ENCODE assay signal across 11 cellular contexts in genomic region chr2:229901819-229902218, GRCh38. TPM values are rescaled to one million over a fixed set of nuclear protein-coding genes. Genes with fewer than 3 reads are reported as not detected.
A peak's percentile ranks its signal among the peaks of the same experiment; 100 is the strongest.
DNase-seq lines count a peak whose midpoint lies in the region; FAIRE-seq and TF ChIP-seq lines count a peak whose summit lies in the region.
"Had no signal": no experiment of that assay in that cellular context is flagged by ENCODE, and none has a peak within 500 bp of the region (broad histone marks: within the 10 kb centered on the region; RNA-seq: fewer than 3 reads in every experiment).

No MANE protein-coding gene starts in this region.

- no peak overlapping the region for H3K4me2 ChIP-seq in endothelial cell of umbilical vein (ENCODE audit: insufficient read depth, low read length)

- H3K9ac ChIP-seq in endothelial cell of umbilical vein (replicated peaks; ENCODE audit: extremely low read depth, insufficient read depth, low read length) = no peak overlapping the region
- H3K9ac ChIP-seq: parathyroid adenoma had no signal

- TF ChIP-seq CTCF in endothelial cell of umbilical vein (IDR thresholded peaks at IDR 0.05; ENCODE audit: extremely low read depth in 1 of 2, insufficient read depth in 1 of 2, low read depth in 1 of 2, low read length in 2 of 2) = no peak

- TF ChIP-seq POLR2A in endothelial cell of umbilical vein (IDR thresholded peaks at IDR 0.05; ENCODE audit: low read depth, low read length) = no peak

- no peak overlapping the region for H3K4me3 ChIP-seq in endothelial cell of umbilical vein (replicated peaks in 1 of 3; ENCODE audit: insufficient read depth in 1 of 3, low read depth in 1 of 3, low read length in 3 of 3)

- H4K20me1 ChIP-seq in endothelial cell of umbilical vein (replicated peaks; ENCODE audit: control insufficient read depth, extremely low read depth, insufficient read depth, low read length) = peaks cover 16% of the 10 kb centered on the region

- H2AFZ ChIP-seq in endothelial cell of umbilical vein (ENCODE audit: low read depth, low read length) = no peak overlapping the region
- H2AFZ ChIP-seq: parathyroid adenoma had no signal

- DNase-seq in ELF-1 (ENCODE audit: low read depth, low spot score) (peak; percentile 30), NCI-H69 (lab: John Stamatoyannopoulos, UW) (peak; percentile 4), endothelial cell of umbilical vein (ENCODE audit: low read depth, low spot score) (peak; percentile 43), mucosa of gallbladder (ENCODE audit: low spot score) (peak; percentile 39), occipital lobe (lab: John Stamatoyannopoulos, UW) (no peak), NCI-H187 treated with DMSO at 0.1 percent for 48 hours (lab: John Stamatoyannopoulos, UW) (no peak), DMS79 (lab: John Stamatoyannopoulos, UW) (no peak), KBM-7 (no peak)
- DNase-seq: activated naive CD8-positive, alpha-beta T cell treated with anti-CD3 and anti-CD28 coated beads, Interleukin-2, amount 50 U/mL, for 24 hours; hypothalamus had no signal

- no peaks in the 10 kb centered on the region for H3K27me3 ChIP-seq in endothelial cell of umbilical vein (ENCODE audit: control insufficient read depth in 2 of 2, insufficient read depth in 2 of 2, low read length in 2 of 2)

- CTCF ChIA-PET in endothelial cell of umbilical vein (lab: Charles Lee) = interaction anchor here (1.6 to 2.2 kb wide), 3 partner anchors 9 to 101 kb away, joined by 3 to 13 read pairs (median 11); no protein-coding TSS in a partner anchor

- BruUV-seq in endothelial cell of umbilical vein (replicated peaks; lab: Mats Ljungman, UMichigan) = no TSS peak

- dilution Hi-C loops in endothelial cell of umbilical vein (cut with MboI; ENCODE audit: extremely low pct_ligation_motif_present, low sequenced_read_pairs) = no loop called here

- intact Hi-C loops in endothelial cell of umbilical vein (cut with micrococcal nuclease) = no loop called here

- H3K36me3 ChIP-seq in endothelial cell of umbilical vein (ENCODE audit: control insufficient read depth in 2 of 2, extremely low read depth in 1 of 2, insufficient read depth in 2 of 2, low read length in 2 of 2) = peaks cover 0 to 2% of the 10 kb centered on the region in 2 experiments

- peaks cover 96% of the 10 kb centered on the region for H3K79me2 ChIP-seq in endothelial cell of umbilical vein (ENCODE audit: control insufficient read depth, insufficient read depth, low read length)

- H3K4me1 ChIP-seq in endothelial cell of umbilical vein (ENCODE audit: control insufficient read depth, extremely low read depth, insufficient read depth, low read length) = peaks cover 9% of the 10 kb centered on the region

- POLR2A ChIA-PET in endothelial cell of umbilical vein (lab: Charles Lee) = no interaction called here

- no peaks in the 10 kb centered on the region for H3K9me1 ChIP-seq in endothelial cell of umbilical vein (replicated peaks; ENCODE audit: control insufficient read depth, extremely low read depth, insufficient read depth, low read length)

- H3K9me3 ChIP-seq in endothelial cell of umbilical vein (replicated peaks; ENCODE audit: control insufficient read depth, insufficient read depth, low read length) = no peaks in the 10 kb centered on the region

- peak; percentile 52 for FAIRE-seq in endothelial cell of umbilical vein (lab: Jason Lieb, UNC)

- in situ Hi-C loops in KBM-7 (cut with MboI; ENCODE audit: low pct_unique_long_range_greater_than_20kb, low sequenced_read_pairs) = no loop called here

- H3K27ac ChIP-seq in endothelial cell of umbilical vein (ENCODE audit: insufficient read depth, low read depth, low read length) = no peak overlapping the region
- H3K27ac ChIP-seq: parathyroid adenoma had no signal

TF ChIP-seq in endothelial cell of umbilical vein, 7 proteins besides CTCF, POLR2A, EP300 and RAD21:
- TF ChIP-seq JUN (IDR thresholded peaks at IDR 0.05; ENCODE audit: borderline replicate concordance, insufficient read depth, insufficient read length, low read depth) (peak; percentile 55), GATA2 (IDR thresholded peaks at IDR 0.05; ENCODE audit: insufficient read depth, insufficient read length, low read depth, low read length) (no peak), FOS (IDR thresholded peaks at IDR 0.05; ENCODE audit: borderline replicate concordance, insufficient read depth, low read length) (peak; percentile 48)

RNA-seq across cellular contexts. Expression of gene TRIP12, which starts 20.0 kb away (rescaled TPM):
- total RNA-seq in endothelial cell of umbilical vein = 256 and 278 TPM in 2 replicates
- polyA plus RNA-seq in endothelial cell of umbilical vein = 37.8 and 53.8 TPM in 2 replicates
- 45.7 and 48.6 TPM in 2 replicates for polyA plus RNA-seq in endothelial cell of umbilical vein (2011; cell fraction: cytosol; rRNA removed)
- polyA plus RNA-seq in endothelial cell of umbilical vein (2011; cell fraction: nucleus; rRNA removed) = 174 and 230 TPM in 2 replicates
- 167 and 175 TPM in 2 replicates for polyA plus RNA-seq in endothelial cell of umbilical vein (2012)
- 400 and 426 TPM in 2 replicates for polyA minus RNA-seq in endothelial cell of umbilical vein
- 109 TPM for polyA minus RNA-seq in endothelial cell of umbilical vein (2011; cell fraction: cytosol; rRNA and poly(A)+ RNA removed)
- polyA minus RNA-seq in endothelial cell of umbilical vein (2011; cell fraction: nucleus; rRNA and poly(A)+ RNA removed) = 362 and 539 TPM in 2 replicates
- 204 TPM for total RNA-seq in mucosa of gallbladder
- 187 TPM for total RNA-seq in occipital lobe

RNA-seq across cellular contexts. Expression of gene FBXO36, which starts 20.5 kb away (rescaled TPM):
- total RNA-seq in endothelial cell of umbilical vein (0.53 and 1.1 TPM in 2 replicates), mucosa of gallbladder (2.3 TPM), occipital lobe (6.2 TPM)
- 0.92 and 1.2 TPM in 2 replicates for polyA plus RNA-seq in endothelial cell of umbilical vein
- 1.4 and 1.5 TPM in 2 replicates for polyA plus RNA-seq in endothelial cell of umbilical vein (2011; cell fraction: cytosol; rRNA removed)
- 1.2 and 1.6 TPM in 2 replicates for polyA plus RNA-seq in endothelial cell of umbilical vein (2011; cell fraction: nucleus; rRNA removed)
- polyA plus RNA-seq in endothelial cell of umbilical vein (2012) = 0.99 and 2.6 TPM in 2 replicates
- polyA minus RNA-seq in endothelial cell of umbilical vein = 1.3 and 2.8 TPM in 2 replicates
- 0.41 TPM for polyA minus RNA-seq in endothelial cell of umbilical vein (2011; cell fraction: cytosol; rRNA and poly(A)+ RNA removed)
- polyA minus RNA-seq in endothelial cell of umbilical vein (2011; cell fraction: nucleus; rRNA and poly(A)+ RNA removed) = 0.87 and 1.4 TPM in 2 replicates

Comparison
In these comparisons a context has a peak if more than half of its experiments do, and no peak if none do; other contexts are left out.
1. DNase-seq: peak in ELF-1 (single experiment), NCI-H69 (single experiment), endothelial cell of umbilical vein (single experiment) and mucosa of gallbladder (single experiment); none in occipital lobe (single experiment), NCI-H187 treated with DMSO at 0.1 percent for 48 hours (single experiment), DMS79 (single experiment) and KBM-7 (single experiment).